In the genomic region with DNA sequence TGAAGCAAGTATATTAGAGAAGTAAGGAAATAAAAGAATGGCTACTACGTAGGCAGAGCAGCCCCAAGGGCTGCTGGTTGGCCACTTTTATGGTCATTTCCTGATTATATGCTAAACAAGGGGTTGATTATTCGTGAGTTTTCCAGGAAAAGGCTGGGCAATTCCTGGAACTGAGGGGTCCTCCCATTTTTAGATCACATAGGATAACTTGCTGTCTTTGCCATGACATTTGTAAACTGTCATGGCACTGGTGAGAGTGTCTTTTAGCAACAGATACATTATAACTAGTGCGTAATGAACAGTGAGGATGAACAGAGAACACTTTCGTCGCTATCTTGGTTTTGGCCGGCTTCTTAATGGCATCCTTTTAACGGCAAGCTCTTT, we compare ENCODE assay signal across 1 cellular context.
TF ChIP-seq lines count a peak whose summit lies in the region.

No MANE protein-coding gene starts in this region.

TF ChIP-seq in IMR-90, 13 proteins besides CTCF, POLR2A, EP300 and RAD21 (continued from another document):
- TF ChIP-seq USF2 (IDR thresholded peaks at IDR 0.05; ENCODE audit: low read depth, low read length) (no peak), CHD1 (IDR thresholded peaks at IDR 0.05; ENCODE audit: low read depth, low read length) (no peak), NFE2L2 (IDR thresholded peaks at IDR 0.05; ENCODE audit: low read depth, low read length) (no peak), ELK1 (IDR thresholded peaks at IDR 0.05; ENCODE audit: borderline replicate concordance, low read depth, low read length) (no peak), SMC3 (IDR thresholded peaks at IDR 0.05; ENCODE audit: low read depth, low read length) (no peak), CEBPB (IDR thresholded peaks at IDR 0.05; ENCODE audit: low read depth, low read length) (no peak), RFX5 (IDR thresholded peaks at IDR 0.05; ENCODE audit: low read depth, low read length) (no peak), FOS (IDR thresholded peaks at IDR 0.05; ENCODE audit: low read depth, low read length) (no peak), MAFK (IDR thresholded peaks at IDR 0.05; ENCODE audit: low read depth, low read length) (no peak), RCOR1 (IDR thresholded peaks at IDR 0.05; ENCODE audit: insufficient replicate concordance, low read length) (no peak)
